ENCODE assay signal across 18 cellular contexts in the genomic region with DNA sequence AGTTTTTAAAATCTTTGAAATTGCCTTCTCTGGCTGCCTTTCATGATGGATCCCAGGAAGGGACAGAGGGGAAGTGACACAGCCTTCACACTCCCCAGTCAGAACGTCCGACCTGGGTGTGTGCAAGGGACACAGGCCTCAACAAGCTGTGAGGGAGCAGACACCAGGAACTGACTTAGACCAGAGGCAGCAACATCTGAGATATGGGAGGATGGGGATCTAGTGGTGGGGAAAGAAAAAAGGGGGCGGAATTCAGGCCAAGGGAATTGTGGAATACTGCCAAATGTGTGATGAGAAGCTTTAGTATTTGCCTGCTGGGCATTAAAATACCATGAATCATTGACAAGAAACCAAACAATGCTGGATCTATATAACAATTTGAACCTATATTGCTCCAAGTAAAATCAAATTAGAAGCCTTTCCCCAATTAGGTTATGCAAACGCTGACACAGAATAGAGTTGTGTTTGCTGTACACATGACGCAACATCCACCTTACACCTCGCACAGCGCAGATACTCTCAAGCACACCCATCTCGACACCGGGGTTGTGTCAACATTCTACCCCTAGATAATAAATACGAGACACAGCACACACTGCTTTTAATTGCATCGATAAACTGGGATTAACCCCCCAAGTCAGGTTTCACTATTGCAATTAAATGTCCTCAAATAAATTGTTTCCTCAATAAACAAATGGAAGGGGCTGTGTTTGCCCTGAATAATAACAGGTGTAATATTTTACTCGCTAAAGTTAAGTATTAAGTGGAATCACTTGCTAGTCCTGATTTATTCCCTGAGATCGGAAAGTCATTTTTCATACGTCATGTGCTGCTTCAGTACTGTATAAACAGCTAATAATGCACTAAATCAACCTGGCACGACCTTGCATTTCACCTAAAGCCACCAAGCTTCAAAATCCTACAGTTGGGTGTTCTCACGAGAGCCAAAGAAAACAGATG. TPM values are rescaled to one million over a fixed set of nuclear protein-coding genes. Genes with fewer than 3 reads are reported as not detected.
DNase-seq lines count a peak whose midpoint lies in the region; ATAC-seq and TF ChIP-seq lines count a peak whose summit lies in the region.
"Had no signal": no experiment of that assay in that cellular context is flagged by ENCODE, and none has a peak within 500 bp of the region (broad histone marks: within the 10 kb centered on the region; RNA-seq: fewer than 3 reads in every experiment).

No MANE protein-coding gene starts in this region.

- peak; percentile 48; the same call in 1 of the 2 replicates for ATAC-seq in PC-3
- ATAC-seq in foreskin keratinocyte: peak; percentile 94
- ATAC-seq in activated T-cell treated with anti-CD3 and anti-CD28 coated beads, Interleukin-2, amount 50 U/mL, for 72 hours (replicated peaks in 1 of 2): no peak
- ATAC-seq: activated naive CD4-positive, alpha-beta T cell treated with anti-CD3 and anti-CD28 coated beads, Interleukin-2, amount 50 U/mL, for 72 hours; effector memory CD8-positive, alpha-beta T cell; left ventricle myocardium superior; T-helper 17 cell had no signal

- H3K18ac ChIP-seq in H9 (ENCODE audit: insufficient read length, low read depth, low read length): no peak overlapping the region

- H2BK15ac ChIP-seq in H9 (ENCODE audit: low read depth, low read length): no peak overlapping the region

- TF ChIP-seq CTCF in PC-3 (conservative IDR thresholded peaks at IDR 0.05; ENCODE audit: low read depth, low read length) (no peak), foreskin keratinocyte (conservative IDR thresholded peaks at IDR 0.05) (no peak), H9 (conservative IDR thresholded peaks at IDR 0.05) (no peak)

- H3K23ac ChIP-seq in H9 (ENCODE audit: insufficient read length, low read depth, low read length): no peak overlapping the region

- H3K9ac ChIP-seq in PC-3 (ENCODE audit: low read length) (no peak overlapping the region), H9 (ENCODE audit: extremely low read depth, insufficient read length, low read length) (no peak overlapping the region)

- no peak overlapping the region for H4K8ac ChIP-seq in H9 (replicated peaks; ENCODE audit: insufficient read length, low read depth, low read length)

- H3K9me3 ChIP-seq in PC-3 (ENCODE audit: low read length) (no peaks in the 10 kb centered on the region), H9 (ENCODE audit: control insufficient read depth, low read depth, low read length) (no peaks in the 10 kb centered on the region)

- H4K20me1 ChIP-seq in PC-3 (ENCODE audit: low read length) (no peaks in the 10 kb centered on the region), H9 (ENCODE audit: control insufficient read depth, insufficient read depth, insufficient read length) (no peaks in the 10 kb centered on the region)

- H3K9me3 Mint-ChIP-seq in H9: peaks cover 0 to 9% of the 10 kb centered on the region in 2 experiments; a peak in 2 of 5 replicates
- H3K9me3 Mint-ChIP-seq in activated T-cell treated with anti-CD3 and anti-CD28 coated beads, Interleukin-2, amount 50 U/mL, for 72 hours: peaks cover 0 to 3% of the 10 kb centered on the region in 2 donors
- H3K9me3 Mint-ChIP-seq: activated naive CD4-positive, alpha-beta T cell treated with anti-CD3 and anti-CD28 coated beads, Interleukin-2, amount 50 U/mL, for 72 hours; effector memory CD8-positive, alpha-beta T cell had no signal

- H3F3A ChIP-seq in PC-3 (ENCODE audit: low read length, unreplicated experiment): no peaks in the 10 kb centered on the region

- H3K79me2 ChIP-seq in PC-3 (ENCODE audit: low read length) (no peaks in the 10 kb centered on the region), H9 (ENCODE audit: insufficient read depth, low read length) (no peaks in the 10 kb centered on the region)

- POLR2A ChIA-PET in PC-3 (lab: Charles Lee; ENCODE audit: unreplicated experiment): no interaction called here

- H3K4me2 ChIP-seq in PC-3 (ENCODE audit: low read length) (peak overlapping the region; percentile 47), H9 (ENCODE audit: insufficient read depth, insufficient read length, low read length) (no peak overlapping the region)

- no peaks in the 10 kb centered on the region for H3K23me2 ChIP-seq in H9 (ENCODE audit: insufficient read length, low read depth, low read length, poor library complexity, severe bottlenecking)

- no peak overlapping the region; the same call in 1 of the 2 replicates for H2AFZ ChIP-seq in PC-3 (ENCODE audit: low read length)
- H2AFZ ChIP-seq in H9 (ENCODE audit: low read length): no peak overlapping the region

- H3K27ac Mint-ChIP-seq in H9: no peak overlapping the region
- H3K27ac Mint-ChIP-seq in activated T-cell treated with anti-CD3 and anti-CD28 coated beads, Interleukin-2, amount 50 U/mL, for 72 hours: no peak overlapping the region
- H3K27ac Mint-ChIP-seq: activated naive CD4-positive, alpha-beta T cell treated with anti-CD3 and anti-CD28 coated beads, Interleukin-2, amount 50 U/mL, for 72 hours; effector memory CD8-positive, alpha-beta T cell; T-helper 17 cell had no signal

- CTCF ChIA-PET in PC-3 (lab: Charles Lee): no interaction called here

- H3K4me1 ChIP-seq in PC-3 (ENCODE audit: insufficient read depth, low read length) (peaks cover 15% of the 10 kb centered on the region), foreskin keratinocyte (peaks cover 7% of the 10 kb centered on the region), H9 (ENCODE audit: insufficient read depth, low read length) (0 out of 2 replicates have a peak, but pooled peaks cover 2% of the 10 kb centered on the region)

- intact Hi-C loops in PC-3 (cut with micrococcal nuclease): loop anchor here (10.0 kb wide), 1 partner anchor 107 kb away; a partner anchor contains a TSS

- no peak overlapping the region for H2BK12ac ChIP-seq in H9 (ENCODE audit: insufficient read length, low read depth, low read length)

- no peak overlapping the region for H2BK20ac ChIP-seq in H9 (ENCODE audit: low read depth, low read length, poor library complexity, severe bottlenecking)

- no peak overlapping the region for H3T11ph ChIP-seq in H9 (ENCODE audit: low read length)

- H3K4me3 Mint-ChIP-seq in H9: no peak overlapping the region
- no peak overlapping the region for H3K4me3 Mint-ChIP-seq in activated T-cell treated with anti-CD3 and anti-CD28 coated beads, Interleukin-2, amount 50 U/mL, for 72 hours
- H3K4me3 Mint-ChIP-seq: effector memory CD8-positive, alpha-beta T cell; naive B cell; T-helper 17 cell had no signal

- no peak overlapping the region for H4K91ac ChIP-seq in H9 (ENCODE audit: insufficient read length, low read depth, low read length)

- BruUV-seq in PC-3 (replicated peaks; lab: Mats Ljungman, UMichigan): no TSS peak

- H2BK120ac ChIP-seq in H9 (ENCODE audit: low read depth, low read length, poor library complexity, severe bottlenecking): no peak overlapping the region

- H3K27me3 Mint-ChIP-seq in H9 (ENCODE audit: low read depth): peaks cover 94% of the 10 kb centered on the region
- H3K27me3 Mint-ChIP-seq in activated T-cell treated with anti-CD3 and anti-CD28 coated beads, Interleukin-2, amount 50 U/mL, for 72 hours (ENCODE audit: low read depth): peaks cover 81% of the 10 kb centered on the region

- no CpG with 5 or more reads among the region's 16 CpGs for WGBS in H9 (ENCODE audit: extremely low coverage, insufficient read length, low lambda C conversion rate)

- no peak overlapping the region for H3K4ac ChIP-seq in H9 (ENCODE audit: low read depth, low read length)

- H3K14ac ChIP-seq in H9 (ENCODE audit: insufficient read depth, low read length): no peak overlapping the region

- H3K56ac ChIP-seq in H9 (ENCODE audit: insufficient read length, low read depth, low read length): no peak overlapping the region

- H3K27me3 ChIP-seq in PC-3 (ENCODE audit: low read length) (peaks cover 36% of the 10 kb centered on the region), foreskin keratinocyte (peaks cover 16% of the 10 kb centered on the region), H9 (ENCODE audit: insufficient read depth, low read length) (peaks cover 30% of the 10 kb centered on the region)

- H3K27ac ChIP-seq in PC-3 (ENCODE audit: low read length) (no peak overlapping the region), foreskin keratinocyte (no peak overlapping the region), H9 (ENCODE audit: insufficient read length, low read depth, low read length) (no peak overlapping the region)
- H3K27ac ChIP-seq: brain microvascular endothelial cell had no signal

- H2AK5ac ChIP-seq in H9 (ENCODE audit: insufficient read length, low read length): no peak overlapping the region

- no peaks in the 10 kb centered on the region for H3K9me2 ChIP-seq in PC-3 (replicated peaks; ENCODE audit: low read length)

- H3K4me3 ChIP-seq in PC-3 (ENCODE audit: low read length): no peak overlapping the region

- H4K5ac ChIP-seq in H9 (ENCODE audit: insufficient read length, low read depth, low read length): no peak overlapping the region

- no peaks in the 10 kb centered on the region for H3K79me1 ChIP-seq in H9 (ENCODE audit: insufficient read depth, low read depth, low read length, poor library complexity, severe bottlenecking)

- DNase-seq in AG20443 (ENCODE audit: low spot score) (peak; percentile 10), ELR (ENCODE audit: low read depth) (peak; percentile 91), PC-3 (peak; percentile 84), foreskin keratinocyte (peak; percentile 98), H9 (no peak), hypothalamus (lab: John Stamatoyannopoulos, UW) (no peak)
- no peak for DNase-seq in activated CD4-positive, CD25-positive, alpha-beta regulatory T cell (lab: John Stamatoyannopoulos, UW)
- DNase-seq in activated T-cell treated with anti-CD3 and anti-CD28 coated beads, Interleukin-2, amount 50 U/mL, for 72 hours: no peak
- DNase-seq: activated T-cell treated with anti-CD3 and anti-CD28 coated beads for 4 hours; brain microvascular endothelial cell; effector memory CD8-positive, alpha-beta T cell; left ventricle myocardium superior; naive B cell; NCI-H1694; NCI-H526 treated with DMSO at 0.1 percent for 48 hours; stimulated activated CD4-positive, alpha-beta T cell treated with anti-CD3 and anti-CD28 coated beads, Interleukin-15, amount 100 ng/mL, for 24 hours; T-helper 17 cell had no signal

- H3K36me3 ChIP-seq in PC-3 (ENCODE audit: low read depth, low read length): no peaks in the 10 kb centered on the region
- H3K36me3 ChIP-seq: brain microvascular endothelial cell had no signal

- H2BK5ac ChIP-seq in H9 (ENCODE audit: insufficient read length, low read length): no peak overlapping the region

- H3K36me3 Mint-ChIP-seq in H9 (ENCODE audit: insufficient read depth in 1 of 3, low read depth in 3 of 3): no peaks in the 10 kb centered on the region
- no peaks in the 10 kb centered on the region for H3K36me3 Mint-ChIP-seq in activated T-cell treated with anti-CD3 and anti-CD28 coated beads, Interleukin-2, amount 50 U/mL, for 72 hours (ENCODE audit: insufficient read depth in 2 of 2)
- H3K36me3 Mint-ChIP-seq: activated naive CD4-positive, alpha-beta T cell treated with anti-CD3 and anti-CD28 coated beads, Interleukin-2, amount 50 U/mL, for 72 hours; naive B cell had no signal

- H3K4me1 Mint-ChIP-seq in H9: peaks cover 1 to 2% of the 10 kb centered on the region in 2 experiments
- peaks cover under 1% of the 10 kb centered on the region for H3K4me1 Mint-ChIP-seq in activated T-cell treated with anti-CD3 and anti-CD28 coated beads, Interleukin-2, amount 50 U/mL, for 72 hours (ENCODE audit: low read depth)

RNA-seq across cellular contexts. Expression of a gene that starts 17.4 kb away (rescaled TPM):
- total RNA-seq in PC-3 (2014; rRNA removed): 2.6 and 3.7 TPM in 2 replicates
- 0.11 TPM in 1 of 2 replicates, not detected in the other for total RNA-seq in foreskin keratinocyte
- polyA plus RNA-seq in foreskin keratinocyte: 0.03 TPM in 2 replicates
- total RNA-seq in H9 (2021): 0.20 TPM in 1 of 2 replicates, not detected in the other
- total RNA-seq in activated T-cell treated with anti-CD3 and anti-CD28 coated beads, Interleukin-2, amount 50 U/mL, for 72 hours: under 1 TPM; 0.17 to 0.39 TPM
- total RNA-seq: left ventricle myocardium superior had no signal

Comparison
In these comparisons a context has a peak if more than half of its experiments do, and no peak if none do; other contexts are left out.
1. DNase-seq: peak in AG20443 (single experiment), ELR (single experiment), PC-3 (single experiment) and foreskin keratinocyte (2 of 2); none in activated CD4-positive, CD25-positive, alpha-beta regulatory T cell (0 of 4), H9 (single experiment), activated T-cell treated with anti-CD3 and anti-CD28 coated beads, Interleukin-2, amount 50 U/mL, for 72 hours (0 of 2) and hypothalamus (0 of 51).
2. ATAC-seq: peak in PC-3 (single experiment) and foreskin keratinocyte (single experiment); none in activated T-cell treated with anti-CD3 and anti-CD28 coated beads, Interleukin-2, amount 50 U/mL, for 72 hours (0 of 2).